Comparison of ENCODE assay signal across 8 cellular contexts in genomic region chr15:55588070-55588817, GRCh38. TPM values are rescaled to one million over a fixed set of nuclear protein-coding genes. Genes with fewer than 3 reads are reported as not detected.
DNase-seq lines count a peak whose midpoint lies in the region; FAIRE-seq lines count a peak whose summit lies in the region.

PYGO1 (minus strand) TSS chr15:55588345; CDS start chr15:55587883, 462 bp downstream.

- DNase-seq in Daoy (ENCODE audit: low read depth) (peak; percentile 75), GOT3 (lab: John Stamatoyannopoulos, UW) (peak; percentile 25), NCI-H226 (peak; percentile 39), activated T-cell treated with anti-CD3 and anti-CD28 coated beads for 24 hours (ENCODE audit: low read depth) (peak; percentile 8), fibroblast of gingiva (ENCODE audit: low read depth) (peak; percentile 65), myocyte (ENCODE audit: low read depth) (peak; percentile 79), RCC 7860 (ENCODE audit: low spot score) (no peak)

- H3K4me1 ChIP-seq in subcutaneous abdominal adipose tissue (ENCODE audit: control insufficient read depth in 5 of 5, insufficient read depth in 5 of 5, low read length in 5 of 5), result peaks cover 0 to 21% (median 2%) of the 10 kb centered on the region in 5 donors

- H3K4me3 ChIP-seq in subcutaneous abdominal adipose tissue (ENCODE audit: low read depth in 1 of 5, low read length in 5 of 5), result peak within 1 kb of the TSS; percentile 65 to 77 (median 72)

- H3K9me3 ChIP-seq in subcutaneous abdominal adipose tissue (ENCODE audit: control insufficient read depth in 5 of 5, low read length in 5 of 5), result no peaks in the 10 kb centered on the region

- no peak for FAIRE-seq in RCC 7860 (lab: Jason Lieb, UNC)

- H3K27ac ChIP-seq in subcutaneous abdominal adipose tissue (ENCODE audit: low read depth, low read length), result peak within 1 kb of the TSS; percentile 37

- peaks cover 0 to 10% (median 3%) of the 10 kb centered on the region in 5 donors for H3K27me3 ChIP-seq in subcutaneous abdominal adipose tissue (ENCODE audit: control insufficient read depth in 5 of 5, insufficient read depth in 4 of 5, low read length in 5 of 5)

- no peaks in the 10 kb centered on the region for H3K36me3 ChIP-seq in subcutaneous abdominal adipose tissue (ENCODE audit: control insufficient read depth in 5 of 5, insufficient read depth in 5 of 5, low read length in 5 of 5)

- peak within 1 kb of the TSS in 4 of 5 donors; percentile 0 to 81 (median 63) for H3K9ac ChIP-seq in subcutaneous abdominal adipose tissue (ENCODE audit: low read length in 5 of 5)

RNA-seq across cellular contexts. Expression of gene PYGO1, which starts in this region (rescaled TPM):
- 3.8 and 9.8 TPM in 2 replicates for total RNA-seq in Daoy (2014; rRNA removed; shearing (Covaris generic))
- total RNA-seq in myocyte, result 13.9 and 15.2 TPM in 2 replicates
- polyA plus RNA-seq in myocyte (2012), result 3.7 TPM
